In genomic region chr2:98457045-98457696, GRCh38 we compare ENCODE assay signal across 10 cellular contexts. TPM values are rescaled to one million over a fixed set of nuclear protein-coding genes. Genes with fewer than 3 reads are reported as not detected.
DNase-seq lines count a peak whose midpoint lies in the region; ATAC-seq and TF ChIP-seq lines count a peak whose summit lies in the region.
"Had no signal": no experiment of that assay in that cellular context is flagged by ENCODE, and none has a peak within 500 bp of the region (broad histone marks: within the 10 kb centered on the region; RNA-seq: fewer than 3 reads in every experiment).

No MANE protein-coding gene starts in this region.

- H3K4me1 Mint-ChIP-seq in GM23338 (peaks cover 63% of the 10 kb centered on the region), immature natural killer cell (peaks cover 96 to 100% of the 10 kb centered on the region in 2 donors)
- peaks cover 87% of the 10 kb centered on the region for H3K4me1 Mint-ChIP-seq in activated T-helper 17 cell treated with anti-CD3 and anti-CD28 coated beads, Interleukin-2, amount 50 U/mL, for 72 hours

- no peaks in the 10 kb centered on the region for H3K27me3 ChIP-seq in GM23338 (ENCODE audit: insufficient read depth)

- no peak for TF ChIP-seq CTCF in GM23338 (conservative IDR thresholded peaks at IDR 0.05; ENCODE audit: low read depth in 2 of 2)

- peak; percentile 16 for DNase-seq in ACHN
- no peak for DNase-seq in GM23338 (ENCODE audit: low spot score)
- no peak for DNase-seq in immature natural killer cell
- DNase-seq in NCI-H2029 treated with DMSO at 0.1 percent for 48 hours (lab: John Stamatoyannopoulos, UW), result no peak
- DNase-seq: GDM1; stimulated activated naive CD8-positive, alpha-beta T cell treated with anti-CD3 and anti-CD28 coated beads, Interleukin-15, amount 100 ng/mL, for 72 hours had no signal

- no peak overlapping the region for H2AFZ ChIP-seq in GM23338

- H3K4me2 ChIP-seq in GM23338, result no peak overlapping the region

- no peaks in the 10 kb centered on the region for H3K9me2 ChIP-seq in GM23338 (ENCODE audit: insufficient read depth)

- in situ Hi-C loops in ACHN (cut with HindIII; ENCODE audit: low pct_ligation_motif_present, low pct_unique_long_range_greater_than_20kb, low sequenced_read_pairs), result no loop called here

- H3K27ac Mint-ChIP-seq in GM23338 (peak overlapping the region; percentile 10; the same call in 1 of the 2 replicates), immature natural killer cell (peak overlapping the region; percentile 71 to 96 (median 90))
- peak overlapping the region; percentile 78 for H3K27ac Mint-ChIP-seq in activated T-helper 17 cell treated with anti-CD3 and anti-CD28 coated beads, Interleukin-2, amount 50 U/mL, for 72 hours

- no peak for ATAC-seq in GM23338
- no peak for ATAC-seq in activated T-helper 17 cell treated with anti-CD3 and anti-CD28 coated beads, Interleukin-2, amount 50 U/mL, for 72 hours (replicated peaks)
- no peak for ATAC-seq in GM19452 (IDR thresholded peaks at IDR 0.05; ENCODE audit: unreplicated experiment)
- ATAC-seq in GM21360 (IDR thresholded peaks at IDR 0.05; ENCODE audit: unreplicated experiment), result no peak
- ATAC-seq in GM21526 (IDR thresholded peaks at IDR 0.05; ENCODE audit: low FRiP score, unreplicated experiment), result no peak
- ATAC-seq: stimulated activated naive CD8-positive, alpha-beta T cell treated with anti-CD3 and anti-CD28 coated beads, Interleukin-15, amount 100 ng/mL, for 72 hours had no signal

- H3K4me3 Mint-ChIP-seq in GM23338, result no peak overlapping the region
- H3K4me3 Mint-ChIP-seq in activated T-helper 17 cell treated with anti-CD3 and anti-CD28 coated beads, Interleukin-2, amount 50 U/mL, for 72 hours, result peak overlapping the region; percentile 73
- peak overlapping the region; percentile 19 to 51 (median 37) for H3K4me3 Mint-ChIP-seq in immature natural killer cell

- no peak overlapping the region for H3K27ac ChIP-seq in GM23338 (ENCODE audit: low read depth)

- no peaks in the 10 kb centered on the region for H3K9me3 Mint-ChIP-seq in GM23338
- H3K9me3 Mint-ChIP-seq in activated T-helper 17 cell treated with anti-CD3 and anti-CD28 coated beads, Interleukin-2, amount 50 U/mL, for 72 hours, result no peaks in the 10 kb centered on the region
- no peaks in the 10 kb centered on the region for H3K9me3 Mint-ChIP-seq in immature natural killer cell
- H3K9me3 Mint-ChIP-seq: stimulated activated naive CD8-positive, alpha-beta T cell treated with anti-CD3 and anti-CD28 coated beads, Interleukin-15, amount 100 ng/mL, for 72 hours had no signal

- H3F3A ChIP-seq in GM23338 (replicated peaks; ENCODE audit: low read depth), result no peaks in the 10 kb centered on the region

- peaks cover 35% of the 10 kb centered on the region for H3K4me1 ChIP-seq in GM23338 (ENCODE audit: insufficient read depth)

- H3K27me3 Mint-ChIP-seq in GM23338 (ENCODE audit: insufficient read depth, low read depth, poor library complexity) (peaks cover 9% of the 10 kb centered on the region), immature natural killer cell (ENCODE audit: low read depth in 3 of 3) (peaks cover 0 to 13% (median 3%) of the 10 kb centered on the region in 3 donors)
- no peaks in the 10 kb centered on the region for H3K27me3 Mint-ChIP-seq in activated T-helper 17 cell treated with anti-CD3 and anti-CD28 coated beads, Interleukin-2, amount 50 U/mL, for 72 hours
- H3K27me3 Mint-ChIP-seq: stimulated activated naive CD8-positive, alpha-beta T cell treated with anti-CD3 and anti-CD28 coated beads, Interleukin-15, amount 100 ng/mL, for 72 hours had no signal

- H3K4me3 ChIP-seq in GM23338, result no peak overlapping the region

- H3K36me3 Mint-ChIP-seq in GM23338 (ENCODE audit: low read depth) (peaks cover 8% of the 10 kb centered on the region; the same call in 2 of the 3 replicates), immature natural killer cell (peaks cover 0 to 13% (median 6%) of the 10 kb centered on the region in 3 donors)
- H3K36me3 Mint-ChIP-seq in activated T-helper 17 cell treated with anti-CD3 and anti-CD28 coated beads, Interleukin-2, amount 50 U/mL, for 72 hours (ENCODE audit: low read depth), result peaks cover 28% of the 10 kb centered on the region

- peaks cover 92% of the 10 kb centered on the region for H3K79me2 ChIP-seq in GM23338 (replicated peaks; ENCODE audit: insufficient read depth)

- peaks cover 3% of the 10 kb centered on the region; the same call in 1 of the 2 replicates for H3K36me3 ChIP-seq in GM23338 (ENCODE audit: insufficient read depth)

- H4K20me1 ChIP-seq in GM23338 (replicated peaks; ENCODE audit: insufficient read depth), result peaks cover 37% of the 10 kb centered on the region

TF ChIP-seq in GM23338, 12 proteins besides CTCF, POLR2A, EP300 and RAD21 (continues in another document):
- TF ChIP-seq STAT1 (IDR thresholded peaks at IDR 0.05; ENCODE audit: unreplicated experiment), result no peak
- no peak for TF ChIP-seq NANOG (IDR thresholded peaks at IDR 0.05; ENCODE audit: borderline replicate concordance)
- TF ChIP-seq POLR2AphosphoS5 (IDR thresholded peaks at IDR 0.05; ENCODE audit: low read depth), result no peak
- TF ChIP-seq ZNF331 (CRISPR knock-in tag; IDR thresholded peaks at IDR 0.05; ENCODE audit: low read depth), result no peak
- TF ChIP-seq ZNF462 (CRISPR knock-in tag; IDR thresholded peaks at IDR 0.05), result no peak
- no peak for TF ChIP-seq EZH2phosphoT487 (IDR thresholded peaks at IDR 0.05; ENCODE audit: unreplicated experiment)

RNA-seq across cellular contexts. Expression of gene INPP4A, which starts 12.5 kb away (rescaled TPM):
- total RNA-seq in GM23338 (2014; rRNA removed; shearing (Covaris generic)), result 36.9 and 42.3 TPM in 2 replicates
- 6.5 and 8.5 TPM in 2 replicates for polyA plus RNA-seq in GM23338 (2016; fragmentation: Nextera tagmentation; extraction: Ambion mirVana)
- 10 to 100 TPM; 66.4 to 74.8 TPM for total RNA-seq in activated T-helper 17 cell treated with anti-CD3 and anti-CD28 coated beads, Interleukin-2, amount 50 U/mL, for 72 hours
- polyA plus RNA-seq in immature natural killer cell, result 100 to 1,000 TPM in 1 of 3 donors, 10 to 100 TPM in 2; 34.1 to 101 (median 35.0) TPM

Comparison
In these comparisons a context has a peak if more than half of its experiments do, and no peak if none do; other contexts are left out.
1. H3K27ac Mint-ChIP-seq: peak in every context shown above with its lines; median percentile 90 in immature natural killer cell; 78 in activated T-helper 17 cell treated with anti-CD3 and anti-CD28 coated beads, Interleukin-2, amount 50 U/mL, for 72 hours; 10 in GM23338.